In genomic region chr5:43190755-43191603, GRCh38 we compare ENCODE assay signal across 8 cellular contexts. TPM values are rescaled to one million over a fixed set of nuclear protein-coding genes. Genes with fewer than 3 reads are reported as not detected.
A peak's percentile ranks its signal among the peaks of the same experiment; 100 is the strongest.
DNase-seq lines count a peak whose midpoint lies in the region; ATAC-seq and TF ChIP-seq lines count a peak whose summit lies in the region.

No MANE protein-coding gene starts in this region.

- TF ChIP-seq EP300 in sigmoid colon (IDR thresholded peaks at IDR 0.05): no peak

- TF ChIP-seq POLR2A in sigmoid colon (IDR thresholded peaks at IDR 0.05): no peak

- WGBS in sigmoid colon, 2 donors: 30 to 31% methylated on average over 10 of the region's 10 CpGs

- no peaks in the 10 kb centered on the region for H3K27me3 ChIP-seq in sigmoid colon

- POLR2A ChIA-PET in activated CD4-positive, alpha-beta T cell treated with anti-CD3 and anti-CD28 coated beads for 36 hours (lab: Charles Lee): no interaction called here

- H3K36me3 Mint-ChIP-seq in activated CD4-positive, alpha-beta T cell treated with anti-CD3 and anti-CD28 coated beads for 36 hours (ENCODE audit: low read depth): peaks cover 5% of the 10 kb centered on the region

- no peak for DNase-seq in activated CD4-positive, alpha-beta T cell treated with anti-CD3 and anti-CD28 coated beads for 36 hours
- no peak for DNase-seq in activated CD4-positive, alpha-beta T cell treated with anti-CD3 and anti-CD28 coated beads for 1 hour
- DNase-seq in fibroblast of peridontal ligament (ENCODE audit: extremely low read depth): peak; percentile 55
- DNase-seq in sigmoid colon: no peak
- DNase-seq in stimulated activated CD4-positive, alpha-beta T cell treated with anti-CD3 and anti-CD28 coated beads, Interleukin-15, amount 100 ng/mL, for 24 hours: no peak
- DNase-seq in GM10266 (ENCODE audit: extremely low spot score): no peak
- DNase-seq in GM19240 (ENCODE audit: insufficient read length, low spot score): no peak

- peak overlapping the region in 3 of 4 donors; percentile 55 to 74 (median 63) for H3K4me3 ChIP-seq in sigmoid colon

- H3K27ac ChIP-seq in sigmoid colon: peak overlapping the region in 1 of 4 donors; percentile 59

- H3K27ac Mint-ChIP-seq in activated CD4-positive, alpha-beta T cell treated with anti-CD3 and anti-CD28 coated beads for 36 hours: no peak overlapping the region

- peak overlapping the region; percentile 79 for H3K4me3 Mint-ChIP-seq in activated CD4-positive, alpha-beta T cell treated with anti-CD3 and anti-CD28 coated beads for 36 hours

- CTCF ChIA-PET in activated CD4-positive, alpha-beta T cell treated with anti-CD3 and anti-CD28 coated beads for 36 hours (lab: Charles Lee): interaction anchor here (0.6 to 3.4 kb wide), 7 partner anchors 70 to 293 kb away, joined by 3 to 13 read pairs (median 3); partner anchors contain the start of gene TMEM267

- no peaks in the 10 kb centered on the region for H3K9me3 ChIP-seq in sigmoid colon

- H3K4me1 ChIP-seq in sigmoid colon: peaks cover 0 to 28% (median 18%) of the 10 kb centered on the region in 4 donors

- H3K27me3 Mint-ChIP-seq in activated CD4-positive, alpha-beta T cell treated with anti-CD3 and anti-CD28 coated beads for 36 hours: peaks cover 16% of the 10 kb centered on the region

- H3K36me3 ChIP-seq in sigmoid colon: no peaks in the 10 kb centered on the region

- no peaks in the 10 kb centered on the region for H3K9me3 Mint-ChIP-seq in activated CD4-positive, alpha-beta T cell treated with anti-CD3 and anti-CD28 coated beads for 36 hours (ENCODE audit: low read depth)

- peaks cover 32% of the 10 kb centered on the region for H3K4me1 Mint-ChIP-seq in activated CD4-positive, alpha-beta T cell treated with anti-CD3 and anti-CD28 coated beads for 36 hours

- TF ChIP-seq CTCF in sigmoid colon (IDR thresholded peaks at IDR 0.05) (no peak), GM10266 (IDR thresholded peaks at IDR 0.05; ENCODE audit: control insufficient read depth, insufficient read depth, low read depth, missing control alignments) (no peak)

- intact Hi-C loops in activated CD4-positive, alpha-beta T cell treated with anti-CD3 and anti-CD28 coated beads for 36 hours (cut with DNase I, micrococcal nuclease): loop anchor here (5.0 to 10.0 kb wide), 7 partner anchors 69 to 1684 kb away; partner anchors contain the start of genes FBXO4 (in 1 of the 2) and ZNF131 (in 1 of the 2)
- intact Hi-C loops in sigmoid colon (cut with DNase I): loop anchor here (5.0 kb wide), 3 partner anchors 69 to 124 kb away; partner anchors contain the start of genes HMGCS1 and ZNF131

- no peak for ATAC-seq in activated CD4-positive, alpha-beta T cell treated with anti-CD3 and anti-CD28 coated beads for 36 hours
- 0 out of 3 replicates have a peak, but pooled peaks have one; percentile 9 for ATAC-seq in SK-N-SH treated with all-trans-retinoic acid at 6 μM for 48 hours

TF ChIP-seq in SK-N-SH treated with all-trans-retinoic acid at 6 μM for 48 hours, 23 proteins besides CTCF, POLR2A, EP300 and RAD21:
- TF ChIP-seq GLIS3 (CRISPR knock-in tag; IDR thresholded peaks at IDR 0.05): no peak
- 0 out of 2 replicates have a peak, but pooled peaks have one; percentile 13 for TF ChIP-seq ISL1 (CRISPR knock-in tag; IDR thresholded peaks at IDR 0.05)
- no peak for TF ChIP-seq ZC3H10 (CRISPR knock-in tag; IDR thresholded peaks at IDR 0.05)
- 0 out of 2 replicates have a peak, but pooled peaks have one; percentile 58 for TF ChIP-seq SNAI2 (CRISPR knock-in tag; IDR thresholded peaks at IDR 0.05)
- TF ChIP-seq ZNF565 (CRISPR knock-in tag; conservative IDR thresholded peaks at IDR 0.05; ENCODE audit: low read depth): no peak
- TF ChIP-seq RARB (CRISPR knock-in tag; IDR thresholded peaks at IDR 0.05): no peak
TF ChIP-seq in SK-N-SH treated with all-trans-retinoic acid at 6 μM for 48 hours: peak in this region for 2.

RNA-seq across cellular contexts. Expression of gene NIM1K, which starts 1.0 kb away (rescaled TPM):
- total RNA-seq in activated CD4-positive, alpha-beta T cell treated with anti-CD3 and anti-CD28 coated beads for 36 hours: 1 to 10 TPM; 2.1 to 2.3 TPM
- total RNA-seq in sigmoid colon: 1 to 10 TPM in 1 of 4 donors, under 1 TPM in 3; 0.28 to 3.6 (median 0.83) TPM
- polyA plus RNA-seq in sigmoid colon: under 1 TPM in 1 of 3 donors, not detected in 2; 0.42 TPM
